In genomic region chr15:26892119-26892518, GRCh38 we compare ENCODE assay signal across 21 cellular contexts. TPM values are rescaled to one million over a fixed set of nuclear protein-coding genes. Genes with fewer than 3 reads are reported as not detected.
A peak's percentile ranks its signal among the peaks of the same experiment; 100 is the strongest.
DNase-seq lines count a peak whose midpoint lies in the region; ATAC-seq, FAIRE-seq and TF ChIP-seq lines count a peak whose summit lies in the region.
"Had no signal": no experiment of that assay in that cellular context is flagged by ENCODE, and none has a peak within 500 bp of the region (broad histone marks: within the 10 kb centered on the region; RNA-seq: fewer than 3 reads in every experiment).

No MANE protein-coding gene starts in this region.

- POLR2A ChIA-PET in activated CD4-positive, alpha-beta memory T cell treated with anti-CD3 and anti-CD28 coated beads, Interleukin-2, amount 10 ng/mL, durations not matched to agents 7 days and 5 days (lab: Charles Lee), result no interaction called here
- POLR2A ChIA-PET in HepG2 (lab: Yijun Ruan, JAX), result no interaction called here

- TF ChIP-seq CTCF in heart right ventricle (IDR thresholded peaks at IDR 0.05), result no peak
- no peak for TF ChIP-seq CTCF in thoracic aorta (IDR thresholded peaks at IDR 0.05)
- TF ChIP-seq CTCF in HepG2 (CRISPR knock-in tag; IDR thresholded peaks at IDR 0.05), result no peak

- H3K79me2 ChIP-seq in mesendoderm (ENCODE audit: control insufficient read depth, insufficient read depth, low read length) (no peaks in the 10 kb centered on the region), HepG2 (ENCODE audit: insufficient read depth, low read length) (no peaks in the 10 kb centered on the region)
- H3K79me2 ChIP-seq: hepatocyte had no signal

- H4K8ac ChIP-seq in mesendoderm (ENCODE audit: low read depth, low read length), result no peak overlapping the region

- 15% methylated on average over 28 of the region's 28 CpGs for WGBS in heart right ventricle, 2 donors
- WGBS in mesendoderm (ENCODE audit: extremely low coverage, insufficient coverage, low lambda C conversion rate), result no CpG with 5 or more reads among the region's 28 CpGs
- 63% methylated on average over 24 of the region's 28 CpGs for WGBS in HepG2 (ENCODE audit: low lambda C conversion rate)

- no peaks in the 10 kb centered on the region for H3K9me3 ChIP-seq in heart right ventricle
- no peaks in the 10 kb centered on the region for H3K9me3 ChIP-seq in thoracic aorta
- no peaks in the 10 kb centered on the region for H3K9me3 ChIP-seq in HepG2 (ENCODE audit: low read length)
- H3K9me3 ChIP-seq: colonic mucosa, sigmoid colon, tibial nerve had no signal

- intact Hi-C loops in heart right ventricle (cut with DNase I) (loop anchor here in 6 of 10 donors (5.0 to 10.0 kb wide), 6 partner anchors 125 to 1235 kb away; no protein-coding TSS in a partner anchor), cardiac septum (cut with DNase I) (loop anchor here (5.0 kb wide), 1 partner anchor 125 kb away; no protein-coding TSS in a partner anchor), HepG2 (cut with micrococcal nuclease; ENCODE audit: unreplicated experiment) (no loop called here)

- H3K79me1 ChIP-seq in mesendoderm (ENCODE audit: low read length), result no peaks in the 10 kb centered on the region

- no peaks in the 10 kb centered on the region for H3K4me1 Mint-ChIP-seq in activated CD4-positive, alpha-beta memory T cell treated with anti-CD3 and anti-CD28 coated beads, Interleukin-2, amount 10 ng/mL, durations not matched to agents 7 days and 5 days
- H3K4me1 Mint-ChIP-seq: activated naive CD4-positive, alpha-beta T cell treated with anti-CD3 and anti-CD28 coated beads, Interleukin-2, amount 10 ng/mL, durations not matched to agents 7 days and 5 days; stimulated activated memory B cell treated with anti-CD40 and anti-IgM and Interleukin-4, amounts not matched to agents 10 μg/mL and 1 μg/mL and 100 μg/mL, for 72 hours had no signal

- H4K5ac ChIP-seq in mesendoderm (ENCODE audit: low read length), result no peak overlapping the region

- peaks cover 0 to 42% (median 29%) of the 10 kb centered on the region in 7 donors for H3K27me3 ChIP-seq in heart right ventricle
- no peaks in the 10 kb centered on the region for H3K27me3 ChIP-seq in mesendoderm (ENCODE audit: insufficient read depth, low read length, poor library complexity)
- no peaks in the 10 kb centered on the region for H3K27me3 ChIP-seq in thoracic aorta (replicated peaks; ENCODE audit: insufficient read depth)
- H3K27me3 ChIP-seq in HepG2 (ENCODE audit: control insufficient read depth in 1 of 2, insufficient read depth in 2 of 2, low read length in 2 of 2), result 0 out of 5 replicates have a peak, but pooled peaks cover 0 to 1% of the 10 kb centered on the region in 2 experiments
- H3K27me3 ChIP-seq: colonic mucosa, hepatocyte had no signal

- H3K18ac ChIP-seq in mesendoderm (ENCODE audit: low read length), result no peak overlapping the region

- H3K4ac ChIP-seq in mesendoderm (ENCODE audit: low read depth, low read length), result no peak overlapping the region

- H2BK5ac ChIP-seq in mesendoderm (ENCODE audit: low read length), result no peak overlapping the region

- H3K9ac ChIP-seq in mesendoderm (ENCODE audit: low read length), result no peak overlapping the region
- no peak overlapping the region for H3K9ac ChIP-seq in HepG2 (ENCODE audit: insufficient read depth, low read depth, low read length)
- H3K9ac ChIP-seq: KMS-11 had no signal

- peak overlapping the region; percentile 76 for H3K56ac ChIP-seq in mesendoderm (ENCODE audit: low read length)

- H3K27ac ChIP-seq in heart right ventricle (no peak overlapping the region), mesendoderm (ENCODE audit: low read depth, low read length) (no peak overlapping the region), thoracic aorta (no peak overlapping the region), HepG2 (ENCODE audit: extremely low read length, insufficient read depth, low read length) (no peak overlapping the region)
- H3K27ac ChIP-seq: colonic mucosa, hepatocyte, KMS-11, sigmoid colon, tibial nerve had no signal

- no peak overlapping the region for H2AFZ ChIP-seq in HepG2 (ENCODE audit: low read length)
- H2AFZ ChIP-seq: hepatocyte had no signal

- no peak for FAIRE-seq in HepG2 (lab: Jason Lieb, UNC)

- no peak overlapping the region for H3K4me3 Mint-ChIP-seq in activated CD4-positive, alpha-beta memory T cell treated with anti-CD3 and anti-CD28 coated beads, Interleukin-2, amount 10 ng/mL, durations not matched to agents 7 days and 5 days
- H3K4me3 Mint-ChIP-seq: activated CD8-positive, alpha-beta T cell treated with anti-CD3 and anti-CD28 coated beads, Interleukin-2, amount 10 ng/mL, durations not matched to agents 7 days and 5 days; activated naive CD4-positive, alpha-beta T cell treated with anti-CD3 and anti-CD28 coated beads, Interleukin-2, amount 10 ng/mL, durations not matched to agents 7 days and 5 days; activated T-cell treated with anti-CD3 and anti-CD28 coated beads, Interleukin-2, amount 50 U/mL, for 24 hours; stimulated activated memory B cell treated with anti-CD40 and anti-IgM and Interleukin-4, amounts not matched to agents 10 μg/mL and 1 μg/mL and 100 μg/mL, for 72 hours had no signal

- H3K4me3 ChIP-seq in heart right ventricle (peak overlapping the region in 9 of 10 donors; percentile 1 to 44 (median 27)), mesendoderm (ENCODE audit: low read length) (no peak overlapping the region), thoracic aorta (peak overlapping the region; percentile 66), HepG2 (replicated peaks in 1 of 3; ENCODE audit: insufficient read depth in 1 of 3, low read depth in 2 of 3, low read length in 3 of 3) (no peak overlapping the region)
- H3K4me3 ChIP-seq: colonic mucosa, hepatocyte, lung had no signal

- no peak overlapping the region for H2AK5ac ChIP-seq in mesendoderm (ENCODE audit: low read length)

- TF ChIP-seq EP300 in HepG2 (IDR thresholded peaks at IDR 0.05; ENCODE audit: low read depth in 2 of 2, low read length in 2 of 2) (no peak), HepG2 (CRISPR knock-in tag; IDR thresholded peaks at IDR 0.05; ENCODE audit: borderline replicate concordance) (no peak)

- no TSS peak for BruUV-seq in HepG2 (replicated peaks; lab: Mats Ljungman, UMichigan)

- H3K4me1 ChIP-seq in heart right ventricle (peaks cover 0 to 12% (median 10%) of the 10 kb centered on the region in 9 donors), mesendoderm (ENCODE audit: control insufficient read depth, low read depth, low read length) (no peaks in the 10 kb centered on the region), thoracic aorta (ENCODE audit: control insufficient read depth in 1 of 2, low read depth in 2 of 2) (peaks cover 4 to 10% of the 10 kb centered on the region in 2 donors), HepG2 (ENCODE audit: insufficient read depth, low read length) (peaks cover 9% of the 10 kb centered on the region)
- H3K4me1 ChIP-seq: colonic mucosa had no signal

- no peak overlapping the region for H3K4me2 ChIP-seq in mesendoderm (ENCODE audit: low read length)
- H3K4me2 ChIP-seq in HepG2 (ENCODE audit: low read depth, low read length), result no peak overlapping the region
- H3K4me2 ChIP-seq: KMS-11 had no signal

- H2BK15ac ChIP-seq in mesendoderm (replicated peaks; ENCODE audit: low read depth), result no peak overlapping the region

- no peak for TF ChIP-seq RAD21 in HepG2 (CRISPR knock-in tag; IDR thresholded peaks at IDR 0.05)

- H2BK120ac ChIP-seq in mesendoderm (ENCODE audit: low read depth, low read length), result no peak overlapping the region

- H3K23ac ChIP-seq in mesendoderm (ENCODE audit: low read length), result no peak overlapping the region

- TF ChIP-seq POLR2A in HepG2 (IDR thresholded peaks at IDR 0.05; ENCODE audit: insufficient read depth in 1 of 2, low read depth in 2 of 2, low read length in 2 of 2), result no peak

- H3K36me3 ChIP-seq in heart right ventricle, result no peaks in the 10 kb centered on the region
- H3K36me3 ChIP-seq in mesendoderm (ENCODE audit: control insufficient read depth, insufficient read depth, low read length), result no peaks in the 10 kb centered on the region
- H3K36me3 ChIP-seq in thoracic aorta, result no peaks in the 10 kb centered on the region
- H3K36me3 ChIP-seq in HepG2 (replicated peaks in 1 of 2; ENCODE audit: control insufficient read depth in 1 of 2, insufficient read depth in 2 of 2, low read length in 2 of 2), result no peaks in the 10 kb centered on the region
- H3K36me3 ChIP-seq: colonic mucosa, sigmoid colon, tibial nerve had no signal

- DNase-seq in heart right ventricle (no peak), cardiac septum (ENCODE audit: low spot score) (no peak), dermis blood vessel endothelial cell (peak; percentile 4), mesendoderm (no peak), thoracic aorta (ENCODE audit: low spot score) (no peak), HepG2 (ENCODE audit: low spot score) (no peak)
- no peak for DNase-seq in activated CD4-positive, alpha-beta memory T cell treated with anti-CD3 and anti-CD28 coated beads, Interleukin-2, amount 10 ng/mL, durations not matched to agents 7 days and 5 days
- DNase-seq: activated CD4-positive, CD25-positive, alpha-beta regulatory T cell; sigmoid colon had no signal

- no peak overlapping the region for H3K27ac Mint-ChIP-seq in activated CD4-positive, alpha-beta memory T cell treated with anti-CD3 and anti-CD28 coated beads, Interleukin-2, amount 10 ng/mL, durations not matched to agents 7 days and 5 days
- H3K27ac Mint-ChIP-seq: activated CD8-positive, alpha-beta T cell treated with anti-CD3 and anti-CD28 coated beads, Interleukin-2, amount 10 ng/mL, durations not matched to agents 7 days and 5 days; activated naive CD4-positive, alpha-beta T cell treated with anti-CD3 and anti-CD28 coated beads, Interleukin-2, amount 10 ng/mL, durations not matched to agents 7 days and 5 days; activated T-cell treated with anti-CD3 and anti-CD28 coated beads, Interleukin-2, amount 50 U/mL, for 24 hours; stimulated activated memory B cell treated with anti-CD40 and anti-IgM and Interleukin-4, amounts not matched to agents 10 μg/mL and 1 μg/mL and 100 μg/mL, for 72 hours had no signal

- H3K36me3 Mint-ChIP-seq in activated CD4-positive, alpha-beta memory T cell treated with anti-CD3 and anti-CD28 coated beads, Interleukin-2, amount 10 ng/mL, durations not matched to agents 7 days and 5 days (ENCODE audit: low read depth), result no peaks in the 10 kb centered on the region
- H3K36me3 Mint-ChIP-seq: activated naive CD4-positive, alpha-beta T cell treated with anti-CD3 and anti-CD28 coated beads, Interleukin-2, amount 10 ng/mL, durations not matched to agents 7 days and 5 days; stimulated activated memory B cell treated with anti-CD40 and anti-IgM and Interleukin-4, amounts not matched to agents 10 μg/mL and 1 μg/mL and 100 μg/mL, for 72 hours had no signal

- no peaks in the 10 kb centered on the region for H4K20me1 ChIP-seq in HepG2 (ENCODE audit: insufficient read depth, low read length)

- H3K27me3 Mint-ChIP-seq in activated CD4-positive, alpha-beta memory T cell treated with anti-CD3 and anti-CD28 coated beads, Interleukin-2, amount 10 ng/mL, durations not matched to agents 7 days and 5 days, result no peaks in the 10 kb centered on the region

- CTCF ChIA-PET in activated CD4-positive, alpha-beta memory T cell treated with anti-CD3 and anti-CD28 coated beads, Interleukin-2, amount 10 ng/mL, durations not matched to agents 7 days and 5 days (lab: Charles Lee), result interaction anchor here (1.4 kb wide), 1 partner anchor 467 kb away, joined by 9 read pairs; no protein-coding TSS in a partner anchor
- CTCF ChIA-PET in HepG2 (lab: Yijun Ruan, JAX; ENCODE audit: low intra/inter-chr PET ratio, low total read pairs), result interaction anchor here (4.3 kb wide), 1 partner anchor 125 kb away, joined by 65 read pairs; no protein-coding TSS in a partner anchor

- peak in 1 of 8 donors; percentile 56 for ATAC-seq in heart right ventricle
- ATAC-seq in thoracic aorta (ENCODE audit: insufficient number of reproducible peaks, low FRiP score, low read depth), result no peak
- ATAC-seq in HG02678 (IDR thresholded peaks at IDR 0.05; ENCODE audit: unreplicated experiment), result no peak
- ATAC-seq in HepG2, result no peak

- peaks cover 9% of the 10 kb centered on the region for H3K9me3 Mint-ChIP-seq in activated CD4-positive, alpha-beta memory T cell treated with anti-CD3 and anti-CD28 coated beads, Interleukin-2, amount 10 ng/mL, durations not matched to agents 7 days and 5 days

- in situ Hi-C loops in HepG2 (cut with HindIII; ENCODE audit: extremely low pct_ligation_motif_present, low pct_unique_long_range_greater_than_20kb), result loop anchor here (5.0 kb wide), 2 partner anchors 125 to 465 kb away; no protein-coding TSS in a partner anchor

RNA-seq across cellular contexts. Expression of gene GABRA5, which starts 25.3 kb away (rescaled TPM):
- total RNA-seq in heart right ventricle (under 1 TPM in 1 of 10 donors, not detected in 9; 0.17 TPM), cardiac septum (not detected), dermis blood vessel endothelial cell (not detected in 2 replicates), thoracic aorta (not detected), HepG2 (2016; rRNA removed; fragmentation: Illumina TruSeq; extraction: Trizol) (not detected in 2 replicates)
- polyA plus RNA-seq in heart right ventricle (not detected), HepG2 (2011; rRNA removed) (not detected in 2 replicates)
- 27.3 TPM for polyA plus RNA-seq in mesendoderm (2013, experiment 1 of 2)
- 29.3 TPM for polyA plus RNA-seq in mesendoderm (2013, experiment 2 of 2)
- not detected for total RNA-seq in activated CD4-positive, alpha-beta memory T cell treated with anti-CD3 and anti-CD28 coated beads, Interleukin-2, amount 10 ng/mL, durations not matched to agents 7 days and 5 days
- not detected in 2 replicates for total RNA-seq in HepG2 (2016; cell fraction: cytosol; rRNA removed; fragmentation: Illumina TruSeq; extraction: Trizol; ENCODE audit: low read depth)
- not detected in 2 replicates for total RNA-seq in HepG2 (2016; cell fraction: insoluble cytoplasmic fraction; rRNA removed; fragmentation: Illumina TruSeq; extraction: Trizol)
- not detected in 2 replicates for total RNA-seq in HepG2 (2016; cell fraction: membrane; rRNA removed; fragmentation: Illumina TruSeq; extraction: Trizol)
- total RNA-seq in HepG2 (2016; cell fraction: nucleus; rRNA removed; fragmentation: Illumina TruSeq; extraction: Trizol), result not detected in 2 replicates
- polyA plus RNA-seq in HepG2 (2011; cell fraction: cytosol; rRNA removed), result not detected in 2 replicates
- polyA plus RNA-seq in HepG2 (2011; cell fraction: nucleus; rRNA removed), result not detected in 2 replicates
- polyA plus RNA-seq in HepG2 (2012), result not detected in 2 replicates
- not detected in 2 replicates for polyA plus RNA-seq in HepG2 (2016; cell fraction: cytosol; fragmentation: Illumina TruSeq; extraction: Trizol; ENCODE audit: low read depth)
- polyA plus RNA-seq in HepG2 (2016; cell fraction: insoluble cytoplasmic fraction; fragmentation: Illumina TruSeq; extraction: Trizol; ENCODE audit: low read depth), result not detected in 2 replicates
- not detected in 2 replicates for polyA plus RNA-seq in HepG2 (2016; cell fraction: membrane; fragmentation: Illumina TruSeq; extraction: Trizol; ENCODE audit: low read depth)
- polyA plus RNA-seq in HepG2 (2016; cell fraction: nucleus; fragmentation: Illumina TruSeq; extraction: Trizol; ENCODE audit: insufficient read depth, low read depth), result not detected in 2 replicates
- polyA minus RNA-seq in HepG2 (2011; rRNA and poly(A)+ RNA removed; ENCODE audit: low replicate concordance), result not detected in 2 replicates
- polyA minus RNA-seq in HepG2 (2011; cell fraction: cytosol; rRNA and poly(A)+ RNA removed), result not detected in 2 replicates
- polyA minus RNA-seq in HepG2 (2011; cell fraction: nucleus; rRNA and poly(A)+ RNA removed), result not detected in 2 replicates
- total RNA-seq: activated CD8-positive, alpha-beta T cell treated with anti-CD3 and anti-CD28 coated beads, Interleukin-2, amount 10 ng/mL, durations not matched to agents 7 days and 5 days; colonic mucosa; lung; myocyte; osteocyte; tibial nerve had no signal
- polyA plus RNA-seq: hepatocyte, lung, sigmoid colon had no signal

Comparison
In these comparisons a context has a peak if more than half of its experiments do, and no peak if none do; other contexts are left out.
1. H3K4me3 ChIP-seq: peak in heart right ventricle (9 of 10) and thoracic aorta (single experiment); none in mesendoderm (single experiment) and HepG2 (0 of 3).